1 cellular context compared by ENCODE assay signal in the genomic region with DNA sequence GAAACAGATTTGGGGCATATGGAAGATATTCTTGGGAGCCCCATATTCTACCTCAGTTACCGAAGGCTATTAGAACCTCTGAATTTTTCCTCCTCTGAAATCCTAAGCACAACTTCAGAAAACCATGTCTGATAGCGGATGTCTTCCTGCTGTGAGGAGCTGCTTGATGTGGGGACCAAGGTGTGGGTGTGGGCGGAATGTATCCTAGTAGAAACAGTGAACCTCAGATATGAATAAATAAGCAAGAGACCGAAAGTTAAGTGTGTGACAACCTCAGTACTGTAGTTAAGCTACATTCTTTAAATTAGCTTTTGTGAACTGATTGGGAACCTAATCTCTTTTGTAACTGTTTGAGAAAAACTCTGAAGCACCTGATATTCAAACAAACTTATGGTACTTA.
TF ChIP-seq lines count a peak whose summit lies in the region.

No MANE protein-coding gene starts in this region.

TF ChIP-seq in WTC11, 78 proteins besides CTCF, POLR2A, EP300 and RAD21 (continued from another document):
- TF ChIP-seq, protein P1, sequence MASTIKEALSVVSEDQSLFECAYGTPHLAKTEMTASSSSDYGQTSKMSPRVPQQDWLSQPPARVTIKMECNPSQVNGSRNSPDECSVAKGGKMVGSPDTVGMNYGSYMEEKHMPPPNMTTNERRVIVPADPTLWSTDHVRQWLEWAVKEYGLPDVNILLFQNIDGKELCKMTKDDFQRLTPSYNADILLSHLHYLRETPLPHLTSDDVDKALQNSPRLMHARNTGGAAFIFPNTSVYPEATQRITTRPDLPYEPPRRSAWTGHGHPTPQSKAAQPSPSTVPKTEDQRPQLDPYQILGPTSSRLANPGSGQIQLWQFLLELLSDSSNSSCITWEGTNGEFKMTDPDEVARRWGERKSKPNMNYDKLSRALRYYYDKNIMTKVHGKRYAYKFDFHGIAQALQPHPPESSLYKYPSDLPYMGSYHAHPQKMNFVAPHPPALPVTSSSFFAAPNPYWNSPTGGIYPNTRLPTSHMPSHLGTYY (CRISPR knock-in tag; IDR thresholded peaks at IDR 0.05), result no peak
- TF ChIP-seq ZNF138 (CRISPR knock-in tag; conservative IDR thresholded peaks at IDR 0.05), result no peak
- TF ChIP-seq, protein P2, sequence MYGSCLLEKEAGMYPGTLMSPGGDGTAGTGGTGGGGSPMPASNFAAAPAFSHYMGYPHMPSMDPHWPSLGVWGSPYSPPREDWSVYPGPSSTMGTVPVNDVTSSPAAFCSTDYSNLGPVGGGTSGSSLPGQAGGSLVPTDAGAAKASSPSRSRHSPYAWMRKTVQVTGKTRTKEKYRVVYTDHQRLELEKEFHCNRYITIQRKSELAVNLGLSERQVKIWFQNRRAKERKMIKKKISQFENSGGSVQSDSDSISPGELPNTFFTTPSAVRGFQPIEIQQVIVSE (CRISPR knock-in tag; IDR thresholded peaks at IDR 0.05; ENCODE audit: borderline replicate concordance), result no peak
- TF ChIP-seq, protein P3, sequence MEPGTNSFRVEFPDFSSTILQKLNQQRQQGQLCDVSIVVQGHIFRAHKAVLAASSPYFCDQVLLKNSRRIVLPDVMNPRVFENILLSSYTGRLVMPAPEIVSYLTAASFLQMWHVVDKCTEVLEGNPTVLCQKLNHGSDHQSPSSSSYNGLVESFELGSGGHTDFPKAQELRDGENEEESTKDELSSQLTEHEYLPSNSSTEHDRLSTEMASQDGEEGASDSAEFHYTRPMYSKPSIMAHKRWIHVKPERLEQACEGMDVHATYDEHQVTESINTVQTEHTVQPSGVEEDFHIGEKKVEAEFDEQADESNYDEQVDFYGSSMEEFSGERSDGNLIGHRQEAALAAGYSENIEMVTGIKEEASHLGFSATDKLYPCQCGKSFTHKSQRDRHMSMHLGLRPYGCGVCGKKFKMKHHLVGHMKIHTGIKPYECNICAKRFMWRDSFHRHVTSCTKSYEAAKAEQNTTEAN (CRISPR knock-in tag; IDR thresholded peaks at IDR 0.05), result no peak
- TF ChIP-seq JAZF1 (CRISPR knock-in tag; IDR thresholded peaks at IDR 0.05), result no peak
- TF ChIP-seq ZNF263 (CRISPR knock-in tag; IDR thresholded peaks at IDR 0.05; ENCODE audit: low read depth), result no peak
- no peak for TF ChIP-seq GTF2I (CRISPR knock-in tag; conservative IDR thresholded peaks at IDR 0.05)
